In the genomic region with DNA sequence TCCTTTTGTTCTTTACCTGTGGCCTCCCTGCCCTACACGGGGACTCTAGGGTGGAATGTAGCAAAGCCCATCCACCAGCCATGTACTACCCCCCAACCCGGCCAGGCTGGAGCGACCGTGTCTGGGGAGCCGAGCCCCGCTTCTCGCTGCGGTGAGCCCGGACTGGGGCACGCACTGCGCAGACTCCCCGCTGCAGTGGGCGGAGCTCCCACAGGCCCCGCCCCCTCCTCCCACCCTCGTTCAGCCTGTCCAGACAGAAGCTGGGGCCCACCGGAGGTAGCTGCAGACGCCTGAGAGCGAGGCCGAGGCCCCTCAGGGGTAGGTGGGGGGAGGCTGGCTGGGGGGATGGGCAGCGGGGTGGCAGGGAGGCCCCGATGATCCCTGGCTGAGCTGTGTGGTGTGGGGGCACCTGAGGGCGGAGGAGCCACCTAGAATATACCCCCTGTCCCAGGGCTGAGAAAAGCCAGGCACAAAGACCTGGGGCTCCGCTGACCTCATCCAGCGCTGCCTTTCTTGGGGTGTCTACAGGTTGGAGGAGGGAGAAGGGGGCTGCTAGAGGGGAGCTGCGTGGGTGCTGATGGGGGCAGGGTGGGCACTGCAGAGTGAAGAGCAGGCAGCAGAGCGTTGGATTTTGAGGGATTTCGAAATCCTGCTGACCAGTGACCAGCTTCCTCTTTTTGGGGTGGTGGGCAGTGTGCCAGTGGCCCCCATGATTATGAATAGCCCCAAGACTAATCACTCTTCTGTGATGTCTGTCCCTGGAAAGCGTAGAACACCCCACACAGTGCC, we compare ENCODE assay signal across 8 cellular contexts. TPM values are rescaled to one million over a fixed set of nuclear protein-coding genes. Genes with fewer than 3 reads are reported as not detected.
DNase-seq lines count a peak whose midpoint lies in the region; ATAC-seq and TF ChIP-seq lines count a peak whose summit lies in the region.

No MANE protein-coding gene starts in this region.

- no peaks in the 10 kb centered on the region for H3K9me2 ChIP-seq in PC-9 (ENCODE audit: insufficient read depth)

- no peaks in the 10 kb centered on the region for H3K36me3 ChIP-seq in PC-9 (ENCODE audit: low read depth)
- H3K36me3 ChIP-seq in ascending aorta: peaks cover 30 to 45% of the 10 kb centered on the region in 2 donors
- peaks cover 9% of the 10 kb centered on the region for H3K36me3 ChIP-seq in rectal smooth muscle tissue (ENCODE audit: control insufficient read depth, insufficient read depth, low read length)

- H3F3A ChIP-seq in PC-9 (ENCODE audit: insufficient read depth, low read depth): peaks cover 4% of the 10 kb centered on the region; the same call in 1 of the 2 replicates

- POLR2A ChIA-PET in PC-9 (lab: Charles Lee; ENCODE audit: unreplicated experiment): no interaction called here

- no peaks in the 10 kb centered on the region for H4K20me1 ChIP-seq in PC-9 (ENCODE audit: insufficient read depth)

- no peak for ATAC-seq in GM19452 (IDR thresholded peaks at IDR 0.05; ENCODE audit: unreplicated experiment)
- no peak for ATAC-seq in HG03520 (IDR thresholded peaks at IDR 0.05; ENCODE audit: unreplicated experiment)
- no peak for ATAC-seq in GM21717 (IDR thresholded peaks at IDR 0.05; ENCODE audit: unreplicated experiment)

- TF ChIP-seq CTCF in PC-9 (conservative IDR thresholded peaks at IDR 0.05) (no peak), ascending aorta (IDR thresholded peaks at IDR 0.05) (no peak)

- H3K79me2 ChIP-seq in PC-9 (ENCODE audit: low read depth): no peaks in the 10 kb centered on the region

- intact Hi-C loops in PC-9 (cut with micrococcal nuclease; ENCODE audit: unreplicated experiment): no loop called here
- intact Hi-C loops in ascending aorta (cut with DNase I): no loop called here

- H3K9ac ChIP-seq in rectal smooth muscle tissue (ENCODE audit: low read length): no peak overlapping the region

- TF ChIP-seq POLR2A in GM18951 (IDR thresholded peaks at IDR 0.05; ENCODE audit: extremely low read depth, insufficient read depth, insufficient read length): peak; percentile 63

- H3K4me1 ChIP-seq in PC-9 (replicated peaks; ENCODE audit: insufficient read depth) (0 out of 2 replicates have a peak, but pooled peaks cover 4% of the 10 kb centered on the region), ascending aorta (peaks cover 0 to 5% of the 10 kb centered on the region in 2 donors), rectal smooth muscle tissue (ENCODE audit: control insufficient read depth, insufficient read depth, low read length) (no peaks in the 10 kb centered on the region)

- DNase-seq in PC-9 (peak in 1 of 2 experiments; percentile 51), ascending aorta (ENCODE audit: low spot score in 2 of 2) (peak in 1 of 2 donors; percentile 30), hepatic stellate cell (ENCODE audit: low spot score) (peak; percentile 93)

- H3K27me3 ChIP-seq in PC-9 (ENCODE audit: insufficient read depth, low read depth) (no peaks in the 10 kb centered on the region), ascending aorta (no peaks in the 10 kb centered on the region), rectal smooth muscle tissue (ENCODE audit: control insufficient read depth, insufficient read depth, low read length) (no peaks in the 10 kb centered on the region)

- no peak overlapping the region for H3K27ac ChIP-seq in PC-9
- H3K27ac ChIP-seq in ascending aorta: peak overlapping the region in 1 of 2 donors; percentile 1
- H3K27ac ChIP-seq in rectal smooth muscle tissue (ENCODE audit: low read depth, low read length): no peak overlapping the region

- no peak overlapping the region; the same call in 1 of the 2 replicates for H2AFZ ChIP-seq in PC-9

- CTCF ChIA-PET in PC-9 (lab: Charles Lee): interaction anchor here (0.6 kb wide), 1 partner anchor 14 kb away, joined by 9 read pairs; no protein-coding TSS in a partner anchor

- H3K4me3 ChIP-seq in PC-9: peak overlapping the region; percentile 60
- peak overlapping the region; percentile 52 to 54 for H3K4me3 ChIP-seq in ascending aorta
- H3K4me3 ChIP-seq in rectal smooth muscle tissue (ENCODE audit: low read length): peak overlapping the region; percentile 55

- no peaks in the 10 kb centered on the region for H3K9me3 ChIP-seq in PC-9 (ENCODE audit: insufficient read depth, low read depth)
- no peaks in the 10 kb centered on the region for H3K9me3 ChIP-seq in ascending aorta

- in situ Hi-C loops in GM18951 (cut with MboI; ENCODE audit: low sequenced_read_pairs, unreplicated experiment): no loop called here

- BruUV-seq in PC-9 (replicated peaks; lab: Mats Ljungman, UMichigan): no TSS peak

- H3K4me2 ChIP-seq in PC-9: peak overlapping the region; percentile 84

RNA-seq across cellular contexts. Expression of a gene that starts 17.3 kb away (rescaled TPM):
- total RNA-seq in PC-9 (2021) (146 and 187 TPM in 2 replicates), ascending aorta (345 TPM)

RNA-seq across cellular contexts. Expression of a gene that starts 17.6 kb away (rescaled TPM):
- total RNA-seq in PC-9 (2021) (17.3 and 21.2 TPM in 2 replicates), ascending aorta (10.4 TPM)

RNA-seq across cellular contexts. Expression of a gene that starts 24.2 kb away (rescaled TPM):
- total RNA-seq in PC-9 (2021) (0.37 and 0.38 TPM in 2 replicates), ascending aorta (not detected)

RNA-seq across cellular contexts. Expression of a gene that starts 47.4 kb away (rescaled TPM):
- 6.6 and 9.2 TPM in 2 replicates for total RNA-seq in PC-9 (2021)
- 3.3 TPM for total RNA-seq in ascending aorta

RNA-seq across cellular contexts. Expression of a gene that starts 60.0 kb away (rescaled TPM):
- total RNA-seq in PC-9 (2021): 7.8 and 8.5 TPM in 2 replicates
- 39.7 TPM for total RNA-seq in ascending aorta
